In genomic region chr11:109865558-109866186, GRCh38 we compare ENCODE assay signal across 9 cellular contexts.
A peak's percentile ranks its signal among the peaks of the same experiment; 100 is the strongest.
DNase-seq lines count a peak whose midpoint lies in the region; ATAC-seq and TF ChIP-seq lines count a peak whose summit lies in the region.
"Had no signal": no experiment of that assay in that cellular context is flagged by ENCODE, and none has a peak within 500 bp of the region (broad histone marks: within the 10 kb centered on the region; RNA-seq: fewer than 3 reads in every experiment).

No MANE protein-coding gene starts in this region.

- no peak for ATAC-seq in HG02981 (IDR thresholded peaks at IDR 0.05; ENCODE audit: unreplicated experiment)

- H3K27me3 Mint-ChIP-seq in chondrocyte (ENCODE audit: low read depth): peaks cover 3% of the 10 kb centered on the region
- H3K27me3 Mint-ChIP-seq: activated CD4-positive, alpha-beta memory T cell treated with anti-CD3 and anti-CD28 coated beads for 36 hours had no signal

- no peak overlapping the region for H3K27ac Mint-ChIP-seq in chondrocyte (ENCODE audit: unreplicated experiment)
- H3K27ac Mint-ChIP-seq: activated CD4-positive, alpha-beta memory T cell treated with anti-CD3 and anti-CD28 coated beads for 36 hours had no signal

- peaks cover 16% of the 10 kb centered on the region for H3K4me1 Mint-ChIP-seq in chondrocyte (ENCODE audit: low read depth)

- WGBS in transverse colon (ENCODE audit: low coverage in 1 of 2), 2 donors: 80 to 100% methylated on average over 1 to 4 of the region's 4 CpGs

- H3K36me3 Mint-ChIP-seq in chondrocyte (ENCODE audit: low read depth): no peaks in the 10 kb centered on the region
- H3K36me3 Mint-ChIP-seq: activated CD4-positive, alpha-beta memory T cell treated with anti-CD3 and anti-CD28 coated beads for 36 hours had no signal

- H3K36me3 ChIP-seq in transverse colon: no peaks in the 10 kb centered on the region

- in situ Hi-C loops in transverse colon (cut with MboI; ENCODE audit: low pct_ligation_motif_present in 1 of 4, low pct_unique_long_range_greater_than_20kb in 1 of 4, low sequenced_read_pairs in 3 of 4): no loop called here

- no peak for TF ChIP-seq POLR2A in transverse colon (IDR thresholded peaks at IDR 0.05)

- TF ChIP-seq CTCF in chondrocyte (IDR thresholded peaks at IDR 0.05) (peak; percentile 69), transverse colon (IDR thresholded peaks at IDR 0.05) (peak in 1 of 5 experiments; percentile 12)

- no peak overlapping the region for H3K4me3 ChIP-seq in transverse colon

- no peaks in the 10 kb centered on the region for H3K9me3 Mint-ChIP-seq in chondrocyte (ENCODE audit: low read depth)
- H3K9me3 Mint-ChIP-seq: activated CD4-positive, alpha-beta memory T cell treated with anti-CD3 and anti-CD28 coated beads for 36 hours had no signal

- no peak overlapping the region for H3K4me3 Mint-ChIP-seq in chondrocyte (ENCODE audit: unreplicated experiment)
- H3K4me3 Mint-ChIP-seq: activated CD4-positive, alpha-beta memory T cell treated with anti-CD3 and anti-CD28 coated beads for 36 hours had no signal

- H3K9me3 ChIP-seq in transverse colon: no peaks in the 10 kb centered on the region

- no peak overlapping the region for H3K27ac ChIP-seq in transverse colon

- H3K27me3 ChIP-seq in transverse colon: no peaks in the 10 kb centered on the region

- intact Hi-C loops in transverse colon (cut with DNase I; ENCODE audit: low total_unique reads): no loop called here

- no peaks in the 10 kb centered on the region for H3K4me1 ChIP-seq in transverse colon

- no peak for TF ChIP-seq EP300 in transverse colon (IDR thresholded peaks at IDR 0.05; ENCODE audit: low read depth)

- DNase-seq in DMS 273 (lab: John Stamatoyannopoulos, UW; ENCODE audit: unreplicated experiment) (peak; percentile 5), DMS 273 treated with DMSO at 0.1 percent for 48 hours (lab: John Stamatoyannopoulos, UW) (no peak), NCI-H146 treated with DMSO at 0.1 percent for 48 hours (lab: John Stamatoyannopoulos, UW; ENCODE audit: unreplicated experiment) (peak; percentile 37), chondrocyte (ENCODE audit: low spot score) (peak; percentile 50), pons (ENCODE audit: low spot score) (peak; percentile 35), transverse colon (no peak), HPDE6-E6E7 (ENCODE audit: extremely low spot score) (no peak)
- DNase-seq: activated CD4-positive, alpha-beta memory T cell treated with anti-CD3 and anti-CD28 coated beads for 36 hours had no signal

Comparison
In these comparisons a context has a peak if more than half of its experiments do, and no peak if none do; other contexts are left out.
1. DNase-seq: peak in DMS 273 (single experiment), NCI-H146 treated with DMSO at 0.1 percent for 48 hours (single experiment), chondrocyte (single experiment) and pons (single experiment); none in DMS 273 treated with DMSO at 0.1 percent for 48 hours (single experiment), transverse colon (single experiment) and HPDE6-E6E7 (single experiment).